Comparison of ENCODE assay signal across 16 cellular contexts in the genomic region with DNA sequence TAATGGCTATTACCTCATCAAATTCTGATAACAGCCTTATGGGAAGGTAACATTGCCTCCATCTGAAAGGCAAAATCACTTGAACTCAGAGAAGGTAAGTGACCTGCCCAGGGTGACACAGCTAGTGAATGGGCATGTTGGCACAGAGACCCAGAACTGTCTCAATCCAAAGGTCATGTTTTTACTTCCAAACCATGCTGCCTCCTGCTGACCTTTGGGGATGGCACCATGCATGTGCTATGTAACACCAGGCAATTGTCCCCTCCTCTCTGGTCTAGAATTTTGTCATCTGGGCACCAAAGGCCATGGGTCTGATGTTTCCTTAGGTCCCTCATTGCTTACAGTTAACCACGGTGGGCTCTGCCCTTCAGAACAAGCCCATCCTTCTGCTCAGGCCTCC.
"Had no signal": no experiment of that assay in that cellular context is flagged by ENCODE, and none has a peak within 500 bp of the region (broad histone marks: within the 10 kb centered on the region; RNA-seq: fewer than 3 reads in every experiment).

No MANE protein-coding gene starts in this region.

- H3K9ac ChIP-seq: SK-N-SH had no signal

- ATAC-seq: Panc1 had no signal

- H3K27ac ChIP-seq: RWPE1 had no signal

- H3K9me3 ChIP-seq: SK-N-SH had no signal

- DNase-seq: KBM-7, NCI-H1105, NCI-H1417, NCI-H1436 treated with DMSO at 0.1 percent for 48 hours, NCI-H1694, NCI-H187 treated with DMSO at 0.1 percent for 48 hours, NCI-H2081, NCI-H2107, NCI-H2227 treated with DMSO at 0.1 percent for 48 hours, NCI-H524, NCI-H526 treated with DMSO at 0.1 percent for 48 hours, NCI-H748 treated with DMSO at 0.1 percent for 48 hours, SHP77, SK-N-SH had no signal

- H3K4me2 ChIP-seq: SK-N-SH had no signal
